28 cellular contexts compared by ENCODE assay signal in genomic region chr17:81354252-81354943, GRCh38.
"Had no signal": no experiment of that assay in that cellular context is flagged by ENCODE, and none has a peak within 500 bp of the region (broad histone marks: within the 10 kb centered on the region; RNA-seq: fewer than 3 reads in every experiment).

No MANE protein-coding gene starts in this region.

- H3K4me3 Mint-ChIP-seq: activated CD4-positive, alpha-beta memory T cell treated with anti-CD3 and anti-CD28 coated beads for 36 hours; activated naive CD4-positive, alpha-beta T cell treated with anti-CD3 and anti-CD28 coated beads for 36 hours; activated naive CD8-positive, alpha-beta T cell treated with anti-CD3 and anti-CD28 coated beads for 36 hours; activated T-cell treated with anti-CD3 and anti-CD28 coated beads, Interleukin-2, amount 50 U/mL, for 4 hours; activated T-helper 1 cell treated with anti-CD3 and anti-CD28 coated beads, Interleukin-12 subunit alpha, Interleukin-12 subunit beta, Interleukin-2, Interleukin-4 antibody, amounts not matched to agents 30 ng/mL and 10 ng/mL and 1 ng/mL, durations not matched to agents 14 hours and 24 hours and 36 hours; T-helper 2 cell treated with Interferon-gamma antibody and Interleukin-4, amounts not matched to agents 5 μg/mL and 100 μg/mL, for 36 hours had no signal

- H3K4me2 ChIP-seq: PC-9 had no signal

- H3K27ac Mint-ChIP-seq: activated CD4-positive, alpha-beta memory T cell treated with anti-CD3 and anti-CD28 coated beads for 36 hours; activated naive CD4-positive, alpha-beta T cell treated with anti-CD3 and anti-CD28 coated beads for 36 hours; activated naive CD8-positive, alpha-beta T cell treated with anti-CD3 and anti-CD28 coated beads for 36 hours; activated T-helper 1 cell treated with anti-CD3 and anti-CD28 coated beads, Interleukin-12 subunit alpha, Interleukin-12 subunit beta, Interleukin-2, Interleukin-4 antibody, amounts not matched to agents 30 ng/mL and 10 ng/mL and 1 ng/mL, durations not matched to agents 14 hours and 24 hours and 36 hours; T-helper 2 cell treated with Interferon-gamma antibody and Interleukin-4, amounts not matched to agents 5 μg/mL and 100 μg/mL, for 36 hours had no signal

- FAIRE-seq: RCC 7860, TTC549 had no signal

- H3K36me3 ChIP-seq: cardiac muscle cell had no signal

- H3K27me3 ChIP-seq: cardiac muscle cell had no signal

- H3K4me3 ChIP-seq: cardiac muscle cell, PC-9 had no signal

- H3K27ac ChIP-seq: cardiac muscle cell, PC-9, RWPE1 had no signal

- H3K36me3 Mint-ChIP-seq: activated CD4-positive, alpha-beta memory T cell treated with anti-CD3 and anti-CD28 coated beads for 36 hours; activated naive CD8-positive, alpha-beta T cell treated with anti-CD3 and anti-CD28 coated beads for 36 hours had no signal

- DNase-seq: activated CD4-positive, alpha-beta memory T cell treated with anti-CD3 and anti-CD28 coated beads for 36 hours; activated CD4-positive, alpha-beta T cell treated with anti-CD3 and anti-CD28 coated beads, Interleukin-2, amount 50 U/mL, for 1 hour; activated CD8-positive, alpha-beta memory T cell treated with anti-CD3 and anti-CD28 coated beads, Interleukin-2, amount 50 U/mL, for 4 hours; activated gamma-delta T cell treated with Interleukin-2 at 50 U/mL for 16 hours; activated naive CD4-positive, alpha-beta T cell treated with anti-CD3 and anti-CD28 coated beads for 36 hours; activated naive CD8-positive, alpha-beta T cell treated with anti-CD3 and anti-CD28 coated beads for 36 hours; activated T-cell treated with anti-CD3 and anti-CD28 coated beads for 4 hours; activated T-cell treated with anti-CD3 and anti-CD28 coated beads, Interleukin-2, amount 50 U/mL, for 4 hours; amniotic stem cell; aorta; Karpas-422; NCI-H1048; NCI-H1105 treated with DMSO at 0.1 percent for 48 hours; NCI-H1436; NCI-H1694; NCI-H1930; NCI-H2081 treated with DMSO at 0.1 percent for 48 hours; NCI-H345; NCI-H526; NCI-H748 treated with DMSO at 0.1 percent for 48 hours; PC-9; Right ventricle myocardium superior had no signal

- ATAC-seq: activated T-cell treated with anti-CD3 and anti-CD28 coated beads, Interleukin-2, amount 50 U/mL, for 4 hours had no signal

- H3K9me3 Mint-ChIP-seq: activated CD4-positive, alpha-beta memory T cell treated with anti-CD3 and anti-CD28 coated beads for 36 hours; activated naive CD4-positive, alpha-beta T cell treated with anti-CD3 and anti-CD28 coated beads for 36 hours; activated naive CD8-positive, alpha-beta T cell treated with anti-CD3 and anti-CD28 coated beads for 36 hours; activated T-cell treated with anti-CD3 and anti-CD28 coated beads, Interleukin-2, amount 50 U/mL, for 4 hours; activated T-helper 1 cell treated with anti-CD3 and anti-CD28 coated beads, Interleukin-12 subunit alpha, Interleukin-12 subunit beta, Interleukin-2, Interleukin-4 antibody, amounts not matched to agents 30 ng/mL and 10 ng/mL and 1 ng/mL, durations not matched to agents 14 hours and 24 hours and 36 hours; T-helper 2 cell treated with Interferon-gamma antibody and Interleukin-4, amounts not matched to agents 5 μg/mL and 100 μg/mL, for 36 hours had no signal

- H2AFZ ChIP-seq: PC-9 had no signal
